Comparison of ENCODE assay signal across 8 cellular contexts in genomic region chr5:113513384-113514262, GRCh38. TPM values are rescaled to one million over a fixed set of nuclear protein-coding genes. Genes with fewer than 3 reads are reported as not detected.
A peak's percentile ranks its signal among the peaks of the same experiment; 100 is the strongest.
DNase-seq lines count a peak whose midpoint lies in the region; ATAC-seq and TF ChIP-seq lines count a peak whose summit lies in the region.

Gene YTHDC2 (plus strand): TSS chr5:113513694. CDS start chr5:113513896, 202 bp downstream.

- H3K4me1 Mint-ChIP-seq in IgD-negative memory B cell, result peaks cover 23 to 35% (median 30%) of the 10 kb centered on the region in 3 donors
- H3K4me1 Mint-ChIP-seq in activated T-cell treated with anti-CD3 and anti-CD28 coated beads, Interleukin-2, amount 50 U/mL, for 4 hours (ENCODE audit: low read depth), result peaks cover 30% of the 10 kb centered on the region

- no peaks in the 10 kb centered on the region for H3K9me3 ChIP-seq in muscle layer of duodenum (ENCODE audit: control insufficient read depth in 1 of 2, low read length in 2 of 2)

- peaks cover 6% of the 10 kb centered on the region for H3K27me3 Mint-ChIP-seq in IgD-negative memory B cell
- H3K27me3 Mint-ChIP-seq in activated T-cell treated with anti-CD3 and anti-CD28 coated beads, Interleukin-2, amount 50 U/mL, for 4 hours (ENCODE audit: low read depth), result peaks cover 15% of the 10 kb centered on the region

- peak within 1 kb of the TSS; percentile 79 for H3K27ac ChIP-seq in muscle layer of duodenum (ENCODE audit: low read length)

- H3K36me3 ChIP-seq in muscle layer of duodenum (ENCODE audit: control insufficient read depth in 1 of 2, insufficient read depth in 2 of 2, low read length in 2 of 2), result peaks cover 3 to 9% of the 10 kb centered on the region in 2 donors

- H3K4me1 ChIP-seq in muscle layer of duodenum (ENCODE audit: control insufficient read depth in 1 of 2, insufficient read depth in 2 of 2, low read length in 2 of 2), result peaks cover 5 to 16% of the 10 kb centered on the region in 2 donors

- H3K4me3 Mint-ChIP-seq in IgD-negative memory B cell, result peak within 1 kb of the TSS; percentile 90 to 98 (median 94)
- peak within 1 kb of the TSS; percentile 93 for H3K4me3 Mint-ChIP-seq in activated T-cell treated with anti-CD3 and anti-CD28 coated beads, Interleukin-2, amount 50 U/mL, for 4 hours

- peak within 1 kb of the TSS; percentile 69 to 83 for H3K4me3 ChIP-seq in muscle layer of duodenum (ENCODE audit: low read depth in 1 of 2, low read length in 2 of 2)

- no peaks in the 10 kb centered on the region for H3K9me3 Mint-ChIP-seq in IgD-negative memory B cell
- H3K9me3 Mint-ChIP-seq in activated T-cell treated with anti-CD3 and anti-CD28 coated beads, Interleukin-2, amount 50 U/mL, for 4 hours, result no peaks in the 10 kb centered on the region

- ATAC-seq in GM21529 (IDR thresholded peaks at IDR 0.05; ENCODE audit: unreplicated experiment), result peak; percentile 98
- ATAC-seq in activated T-cell treated with anti-CD3 and anti-CD28 coated beads, Interleukin-2, amount 50 U/mL, for 4 hours, result peak; percentile 99
- peak; percentile 97 for ATAC-seq in esophagus mucosa

- H3K27ac Mint-ChIP-seq in IgD-negative memory B cell, result peak within 1 kb of the TSS; percentile 89 to 97 (median 95)

- peaks cover 1% of the 10 kb centered on the region for H3K36me3 Mint-ChIP-seq in IgD-negative memory B cell
- H3K36me3 Mint-ChIP-seq in activated T-cell treated with anti-CD3 and anti-CD28 coated beads, Interleukin-2, amount 50 U/mL, for 4 hours (ENCODE audit: insufficient read depth), result peaks cover 8% of the 10 kb centered on the region

- DNase-seq in DMS53 (lab: John Stamatoyannopoulos, UW), result peak; percentile 95
- peak; percentile 83 for DNase-seq in activated T-cell treated with anti-CD3 and anti-CD28 coated beads, Interleukin-2, amount 50 U/mL, for 4 hours
- DNase-seq in stimulated activated CD8-positive, alpha-beta memory T cell treated with anti-CD3 and anti-CD28 coated beads, Interleukin-7, amount 100 ng/mL, for 48 hours (ENCODE audit: extremely low read depth in 1 of 2, low read depth in 1 of 2), result peak; percentile 76 to 81

- no peaks in the 10 kb centered on the region for H3K27me3 ChIP-seq in muscle layer of duodenum (ENCODE audit: low read depth, low read length)

TF ChIP-seq in PFSK-1, 5 proteins besides CTCF, POLR2A, EP300 and RAD21:
- TF ChIP-seq REST (IDR thresholded peaks at IDR 0.05; ENCODE audit: insufficient read depth in 1 of 2, low read depth in 2 of 2, low read length in 2 of 2), result peak in 1 of 2 experiments; percentile 57; a peak in 1 of 4 replicates
- peak; percentile 94; the same call in 1 of the 2 replicates for TF ChIP-seq TAF1 (IDR thresholded peaks at IDR 0.05; ENCODE audit: borderline replicate concordance, insufficient read depth, low read length)
- TF ChIP-seq FOXP2 (optimal IDR thresholded peaks at IDR 0.05; ENCODE audit: borderline replicate concordance, extremely low read depth, extremely low read length, insufficient read depth), result peak; percentile 49
- no peak for TF ChIP-seq SIN3A (IDR thresholded peaks at IDR 0.05; ENCODE audit: borderline replicate concordance, insufficient read depth, low read length)
- peak; percentile 94 for TF ChIP-seq POLR2AphosphoS5 (IDR thresholded peaks at IDR 0.05; ENCODE audit: low read depth, low read length)

RNA-seq across cellular contexts. Expression of gene YTHDC2, which starts in this region (rescaled TPM):
- 12.6 TPM for polyA plus RNA-seq in IgD-negative memory B cell
- 6.6 TPM for polyA plus RNA-seq in PFSK-1 (2012; ENCODE audit: insufficient read length, low read depth)
- total RNA-seq in activated T-cell treated with anti-CD3 and anti-CD28 coated beads, Interleukin-2, amount 50 U/mL, for 4 hours, result 10 to 100 TPM; 22.7 to 25.4 (median 23.9) TPM
- 17.5 TPM for total RNA-seq in esophagus mucosa

Comparison
In these comparisons a context has a peak if more than half of its experiments do, and no peak if none do; other contexts are left out.
1. Peak in every context shown above with its lines: DNase-seq, ATAC-seq, H3K4me3 ChIP-seq and H3K27ac ChIP-seq.